25 cellular contexts compared by ENCODE assay signal in the genomic region with DNA sequence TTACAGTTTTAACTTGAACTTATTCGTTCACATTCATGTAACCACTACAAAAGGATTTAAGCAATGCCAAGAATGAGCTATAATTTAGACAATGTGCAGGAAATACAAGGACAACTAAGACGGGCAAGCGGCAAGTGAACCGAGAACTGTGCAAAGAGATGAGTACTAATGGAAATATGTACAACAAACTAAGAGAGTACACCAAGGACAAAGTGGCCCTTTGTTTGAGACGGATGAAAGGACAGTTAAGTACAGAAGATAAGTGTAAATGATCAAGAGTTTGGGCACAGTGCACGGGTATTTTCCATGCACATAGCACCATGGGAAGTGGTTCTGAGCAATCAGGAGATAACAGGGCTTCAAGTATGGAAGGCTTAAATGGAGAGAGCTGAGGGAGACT.
A peak's percentile ranks its signal among the peaks of the same experiment; 100 is the strongest.
DNase-seq lines count a peak whose midpoint lies in the region; TF ChIP-seq lines count a peak whose summit lies in the region.
"Had no signal": no experiment of that assay in that cellular context is flagged by ENCODE, and none has a peak within 500 bp of the region (broad histone marks: within the 10 kb centered on the region; RNA-seq: fewer than 3 reads in every experiment).

No MANE protein-coding gene starts in this region.

- H3K27ac Mint-ChIP-seq in activated naive CD4-positive, alpha-beta T cell treated with anti-CD3 and anti-CD28 coated beads for 36 hours = no peak overlapping the region
- H3K27ac Mint-ChIP-seq: activated CD4-positive, alpha-beta T cell treated with anti-CD3 and anti-CD28 coated beads for 36 hours; effector memory CD8-positive, alpha-beta T cell; memory B cell had no signal

- 92 to 93% methylated on average over 2 to 5 of the region's 6 CpGs for WGBS in mesodermal cell (ENCODE audit: insufficient coverage in 2 of 2), 2 experiments

- DNase-seq in AG10803 (ENCODE audit: low read depth) (peak; percentile 45), HT1080 (ENCODE audit: low read depth) (peak; percentile 23), dedifferentiated amniotic fluid mesenchymal stem cell (ENCODE audit: extremely low spot score) (peak; percentile 26), medulla oblongata (ENCODE audit: extremely low spot score) (no peak)
- no peak for DNase-seq in activated naive CD4-positive, alpha-beta T cell treated with anti-CD3 and anti-CD28 coated beads for 36 hours
- no peak for DNase-seq in activated CD4-positive, CD25-positive, alpha-beta regulatory T cell treated with anti-CD3 and anti-CD28 coated beads, Interleukin-2, amount 50 U/mL, for 72 hours
- DNase-seq: activated CD4-positive, alpha-beta T cell treated with anti-CD3 and anti-CD28 coated beads for 36 hours; activated naive CD4-positive, alpha-beta T cell; activated T-cell treated with anti-CD3 and anti-CD28 coated beads, Interleukin-2, amount 50 U/mL, for 4 hours; colonic mucosa; effector memory CD8-positive, alpha-beta T cell; kidney glomerular epithelial cell; MM.1S; NCI-H1436; NCI-H2107; NCI-H510A; nucleus accumbens; SJCRH30; stimulated activated CD4-positive, alpha-beta T cell treated with anti-CD3 and anti-CD28 coated beads, Interleukin-1b, Interleukin-23, amount 100 ng/mL, for 48 hours; T-helper 1 cell had no signal

- H3K4me3 ChIP-seq in AG10803 (ENCODE audit: low read length) = no peak overlapping the region
- no peak overlapping the region for H3K4me3 ChIP-seq in mesodermal cell (ENCODE audit: extremely low read depth, insufficient read depth, low read length, poor library complexity, severe bottlenecking)
- H3K4me3 ChIP-seq: colonic mucosa, esophagus muscularis mucosa, SJCRH30, skin epidermis had no signal

- no peaks in the 10 kb centered on the region for H3K4me1 Mint-ChIP-seq in activated naive CD4-positive, alpha-beta T cell treated with anti-CD3 and anti-CD28 coated beads for 36 hours (ENCODE audit: low read depth)
- H3K4me1 Mint-ChIP-seq: activated CD4-positive, alpha-beta T cell treated with anti-CD3 and anti-CD28 coated beads for 36 hours; memory B cell had no signal

- H3K9me3 ChIP-seq in mesodermal cell (ENCODE audit: control insufficient read depth, low read length) = no peaks in the 10 kb centered on the region
- H3K9me3 ChIP-seq: colonic mucosa, esophagus muscularis mucosa, SJCRH30 had no signal

- TF ChIP-seq CTCF in AG10803 (conservative IDR thresholded peaks at IDR 0.05; ENCODE audit: low read length) = no peak

- H3K4me3 Mint-ChIP-seq in activated naive CD4-positive, alpha-beta T cell treated with anti-CD3 and anti-CD28 coated beads for 36 hours = no peak overlapping the region
- H3K4me3 Mint-ChIP-seq: activated CD4-positive, alpha-beta T cell treated with anti-CD3 and anti-CD28 coated beads for 36 hours; activated T-cell treated with anti-CD3 and anti-CD28 coated beads, Interleukin-2, amount 50 U/mL, for 4 hours; effector memory CD8-positive, alpha-beta T cell; memory B cell had no signal

- peaks cover 9% of the 10 kb centered on the region for H3K4me1 ChIP-seq in mesodermal cell (ENCODE audit: control insufficient read depth, insufficient read depth, low read length, poor library complexity, severe bottlenecking)
- H3K4me1 ChIP-seq: colonic mucosa, esophagus muscularis mucosa, SJCRH30 had no signal

- intact Hi-C loops in activated naive CD4-positive, alpha-beta T cell treated with anti-CD3 and anti-CD28 coated beads for 36 hours (cut with micrococcal nuclease) = no loop called here

- H3K27ac ChIP-seq in mesodermal cell (ENCODE audit: low read depth, low read length, severe bottlenecking) = peak overlapping the region; percentile 24
- H3K27ac ChIP-seq: C4-2B, colonic mucosa, esophagus muscularis mucosa, SJCRH30 had no signal

- CTCF ChIA-PET in activated naive CD4-positive, alpha-beta T cell treated with anti-CD3 and anti-CD28 coated beads for 36 hours (lab: Charles Lee) = no interaction called here

- H3K27me3 Mint-ChIP-seq in activated naive CD4-positive, alpha-beta T cell treated with anti-CD3 and anti-CD28 coated beads for 36 hours (ENCODE audit: low read depth) = no peaks in the 10 kb centered on the region
- H3K27me3 Mint-ChIP-seq: activated CD4-positive, alpha-beta T cell treated with anti-CD3 and anti-CD28 coated beads for 36 hours; effector memory CD8-positive, alpha-beta T cell; memory B cell had no signal

- no peaks in the 10 kb centered on the region for H3K36me3 ChIP-seq in mesodermal cell (ENCODE audit: control insufficient read depth, insufficient read depth, low read length)
- H3K36me3 ChIP-seq: colonic mucosa, esophagus muscularis mucosa, SJCRH30 had no signal

- no peaks in the 10 kb centered on the region for H3K9me3 Mint-ChIP-seq in activated naive CD4-positive, alpha-beta T cell treated with anti-CD3 and anti-CD28 coated beads for 36 hours

- no peaks in the 10 kb centered on the region for H3K36me3 Mint-ChIP-seq in activated naive CD4-positive, alpha-beta T cell treated with anti-CD3 and anti-CD28 coated beads for 36 hours (ENCODE audit: low read depth)
- H3K36me3 Mint-ChIP-seq: memory B cell had no signal

Comparison
In these comparisons a context has a peak if more than half of its experiments do, and no peak if none do; other contexts are left out.
1. DNase-seq: peak in AG10803 (single experiment), HT1080 (single experiment) and dedifferentiated amniotic fluid mesenchymal stem cell (single experiment); none in medulla oblongata (single experiment), activated naive CD4-positive, alpha-beta T cell treated with anti-CD3 and anti-CD28 coated beads for 36 hours (single experiment) and activated CD4-positive, CD25-positive, alpha-beta regulatory T cell treated with anti-CD3 and anti-CD28 coated beads, Interleukin-2, amount 50 U/mL, for 72 hours (single experiment).